In genomic region chr9:35658894-35659220, GRCh38 we compare ENCODE assay signal across 7 cellular contexts. TPM values are rescaled to one million over a fixed set of nuclear protein-coding genes. Genes with fewer than 3 reads are reported as not detected.
A peak's percentile ranks its signal among the peaks of the same experiment; 100 is the strongest.
DNase-seq lines count a peak whose midpoint lies in the region; ATAC-seq and TF ChIP-seq lines count a peak whose summit lies in the region.

No MANE protein-coding gene starts in this region.

- 1% methylated on average over 4 of the region's 4 CpGs for WGBS in heart right ventricle, 2 donors
- WGBS in sigmoid colon, 2 donors: 2% methylated on average over 4 of the region's 4 CpGs

- H3K9me3 ChIP-seq in HUES48 (ENCODE audit: control insufficient read depth, insufficient read depth, low read length) (no peaks in the 10 kb centered on the region), heart right ventricle (no peaks in the 10 kb centered on the region), sigmoid colon (no peaks in the 10 kb centered on the region)

- TF ChIP-seq EP300 in sigmoid colon (IDR thresholded peaks at IDR 0.05): no peak

- peak overlapping the region; percentile 76 for H3K27ac Mint-ChIP-seq in activated T-helper 2 cell treated with anti-CD3 and anti-CD28 coated beads, Interferon-gamma antibody, Interleukin-2, Interleukin-4, amounts not matched to agents 10 μg/mL and 5 μg/mL and 100 μg/mL, durations not matched to agents 14 hours and 24 hours and 36 hours

- H3K4me1 ChIP-seq in HUES48 (ENCODE audit: control insufficient read depth, insufficient read depth, low read length) (peaks cover 10% of the 10 kb centered on the region), heart right ventricle (peaks cover 0 to 53% (median 34%) of the 10 kb centered on the region in 9 donors), sigmoid colon (peaks cover 0 to 59% (median 53%) of the 10 kb centered on the region in 4 donors)

- intact Hi-C loops in activated T-helper 2 cell treated with anti-CD3 and anti-CD28 coated beads, Interferon-gamma antibody, Interleukin-2, Interleukin-4, amounts not matched to agents 10 μg/mL and 5 μg/mL and 100 μg/mL, durations not matched to agents 14 hours and 24 hours and 36 hours (cut with micrococcal nuclease): loop anchor here (1.0 kb wide), 2 partner anchors 55 to 73 kb away; partner anchors contain the start of genes CREB3 and TLN1
- intact Hi-C loops in heart right ventricle (cut with DNase I): loop anchor here in 9 of 10 donors (1.0 to 10.0 kb wide), 14 partner anchors 30 to 246 kb away; partner anchors contain the start of genes HINT2 (in 3 of the 9), SPAG8 (in 3 of the 9), TPM2 (in 2 of the 9) and CREB3 (in 1 of the 9)
- intact Hi-C loops in sigmoid colon (cut with DNase I): loop anchor here (1.0 to 10.0 kb wide), 3 partner anchors 31 to 664 kb away; no protein-coding TSS in a partner anchor

- peaks cover 38% of the 10 kb centered on the region for H3K36me3 Mint-ChIP-seq in activated T-helper 2 cell treated with anti-CD3 and anti-CD28 coated beads, Interferon-gamma antibody, Interleukin-2, Interleukin-4, amounts not matched to agents 10 μg/mL and 5 μg/mL and 100 μg/mL, durations not matched to agents 14 hours and 24 hours and 36 hours (ENCODE audit: low read depth)

- no peaks in the 10 kb centered on the region for H3K9me3 Mint-ChIP-seq in activated T-helper 2 cell treated with anti-CD3 and anti-CD28 coated beads, Interferon-gamma antibody, Interleukin-2, Interleukin-4, amounts not matched to agents 10 μg/mL and 5 μg/mL and 100 μg/mL, durations not matched to agents 14 hours and 24 hours and 36 hours

- 0 out of 2 replicates have a peak, but pooled peaks cover 8% of the 10 kb centered on the region for H3K27me3 ChIP-seq in HUES48 (ENCODE audit: control insufficient read depth, insufficient read depth, low read length)
- H3K27me3 ChIP-seq in heart right ventricle: no peaks in the 10 kb centered on the region
- no peaks in the 10 kb centered on the region for H3K27me3 ChIP-seq in sigmoid colon

- H3K27me3 Mint-ChIP-seq in activated T-helper 2 cell treated with anti-CD3 and anti-CD28 coated beads, Interferon-gamma antibody, Interleukin-2, Interleukin-4, amounts not matched to agents 10 μg/mL and 5 μg/mL and 100 μg/mL, durations not matched to agents 14 hours and 24 hours and 36 hours (ENCODE audit: low read depth): peaks cover 3% of the 10 kb centered on the region

- TF ChIP-seq POLR2A in sigmoid colon (IDR thresholded peaks at IDR 0.05): no peak

- DNase-seq in EH (ENCODE audit: low read depth) (peak; percentile 80), heart right ventricle (peak in 1 of 2 donors; percentile 44), sigmoid colon (peak; percentile 84), germinal center (ENCODE audit: low spot score) (no peak), GM19238 (ENCODE audit: insufficient read length, low spot score) (no peak)
- DNase-seq in activated T-helper 2 cell treated with anti-CD3 and anti-CD28 coated beads, Interferon-gamma antibody, Interleukin-2, Interleukin-4, amounts not matched to agents 10 μg/mL and 5 μg/mL and 100 μg/mL, durations not matched to agents 14 hours and 24 hours and 36 hours (ENCODE audit: low spot score): no peak

- peak in 5 of 8 donors; percentile 1 to 9 (median 6) for ATAC-seq in heart right ventricle

- H3K4me3 ChIP-seq in HUES48 (ENCODE audit: low read depth, low read length) (peak overlapping the region; percentile 92), heart right ventricle (peak overlapping the region; percentile 73 to 98 (median 88)), sigmoid colon (peak overlapping the region; percentile 70 to 92 (median 76))

- TF ChIP-seq CTCF in heart right ventricle (IDR thresholded peaks at IDR 0.05) (no peak), sigmoid colon (IDR thresholded peaks at IDR 0.05) (no peak)

- peaks cover 62% of the 10 kb centered on the region for H3K4me1 Mint-ChIP-seq in activated T-helper 2 cell treated with anti-CD3 and anti-CD28 coated beads, Interferon-gamma antibody, Interleukin-2, Interleukin-4, amounts not matched to agents 10 μg/mL and 5 μg/mL and 100 μg/mL, durations not matched to agents 14 hours and 24 hours and 36 hours (ENCODE audit: low read depth)

- H3K27ac ChIP-seq in HUES48 (ENCODE audit: low read depth, low read length): peak overlapping the region; percentile 99
- H3K27ac ChIP-seq in heart right ventricle: peak overlapping the region; percentile 95 to 99 (median 98)
- peak overlapping the region; percentile 97 to 98 (median 98) for H3K27ac ChIP-seq in sigmoid colon

- peaks cover 37% of the 10 kb centered on the region for H3K36me3 ChIP-seq in HUES48 (ENCODE audit: control insufficient read depth, insufficient read depth, low read length)
- H3K36me3 ChIP-seq in heart right ventricle: peaks cover 0 to 29% (median 9%) of the 10 kb centered on the region in 9 donors
- peaks cover 0 to 13% (median 10%) of the 10 kb centered on the region in 4 donors for H3K36me3 ChIP-seq in sigmoid colon

- peak overlapping the region; percentile 97 for H3K9ac ChIP-seq in HUES48 (ENCODE audit: low read depth, low read length)

- H3K4me3 Mint-ChIP-seq in activated T-helper 2 cell treated with anti-CD3 and anti-CD28 coated beads, Interferon-gamma antibody, Interleukin-2, Interleukin-4, amounts not matched to agents 10 μg/mL and 5 μg/mL and 100 μg/mL, durations not matched to agents 14 hours and 24 hours and 36 hours (ENCODE audit: low read depth): peak overlapping the region; percentile 85

RNA-seq across cellular contexts. Expression of gene CCDC107, which starts 0.8 kb away (rescaled TPM):
- 23.0 TPM in 2 replicates for total RNA-seq in activated T-helper 2 cell treated with anti-CD3 and anti-CD28 coated beads, Interferon-gamma antibody, Interleukin-2, Interleukin-4, amounts not matched to agents 10 μg/mL and 5 μg/mL and 100 μg/mL, durations not matched to agents 14 hours and 24 hours and 36 hours
- total RNA-seq in heart right ventricle: 10 to 100 TPM; 37.9 to 54.0 (median 43.9) TPM
- polyA plus RNA-seq in heart right ventricle: 100 to 1,000 TPM in 1 of 2 donors, 10 to 100 TPM in 1; 95.3 to 210 TPM
- 100 to 1,000 TPM in 1 of 4 donors, 10 to 100 TPM in 3; 70.6 to 112 (median 83.1) TPM for total RNA-seq in sigmoid colon
- 10 to 100 TPM; 21.3 to 28.8 (median 24.2) TPM for polyA plus RNA-seq in sigmoid colon

RNA-seq across cellular contexts. Expression of gene RMRP, which starts 1.0 kb away (rescaled TPM):
- total RNA-seq in activated T-helper 2 cell treated with anti-CD3 and anti-CD28 coated beads, Interferon-gamma antibody, Interleukin-2, Interleukin-4, amounts not matched to agents 10 μg/mL and 5 μg/mL and 100 μg/mL, durations not matched to agents 14 hours and 24 hours and 36 hours: 5,290 and 6,583 TPM in 2 replicates
- over 10,000 TPM in 3 of 10 donors, 1,000 to 10,000 TPM in 7; 3,879 to 14,997 (median 5,788) TPM for total RNA-seq in heart right ventricle
- 100 to 1,000 TPM in 1 of 2 donors, 10 to 100 TPM in 1; 14.9 to 476 TPM for polyA plus RNA-seq in heart right ventricle
- over 10,000 TPM in 2 of 4 donors, 1,000 to 10,000 TPM in 2; 2,523 to 26,387 (median 8,883) TPM for total RNA-seq in sigmoid colon
- polyA plus RNA-seq in sigmoid colon: 100 to 1,000 TPM in 1 of 3 donors, not detected in 2; 480 TPM

RNA-seq across cellular contexts. Expression of gene ARHGEF39, which starts 6.1 kb away (rescaled TPM):
- total RNA-seq in activated T-helper 2 cell treated with anti-CD3 and anti-CD28 coated beads, Interferon-gamma antibody, Interleukin-2, Interleukin-4, amounts not matched to agents 10 μg/mL and 5 μg/mL and 100 μg/mL, durations not matched to agents 14 hours and 24 hours and 36 hours: 11.1 and 12.3 TPM in 2 replicates
- total RNA-seq in heart right ventricle (under 1 TPM in 8 of 10 donors, not detected in 2; 0.09 to 0.85 (median 0.30) TPM), sigmoid colon (1 to 10 TPM in 3 of 4 donors, under 1 TPM in 1; 0.99 to 3.3 (median 1.4) TPM)
- polyA plus RNA-seq in heart right ventricle (1 to 10 TPM in 1 of 2 donors, under 1 TPM in 1; 0.35 to 1.3 TPM), sigmoid colon (1 to 10 TPM in 2 of 3 donors, under 1 TPM in 1; 0.60 to 9.0 (median 1.6) TPM)

RNA-seq across cellular contexts. Expression of gene SIT1, which starts 8.1 kb away (rescaled TPM):
- total RNA-seq in activated T-helper 2 cell treated with anti-CD3 and anti-CD28 coated beads, Interferon-gamma antibody, Interleukin-2, Interleukin-4, amounts not matched to agents 10 μg/mL and 5 μg/mL and 100 μg/mL, durations not matched to agents 14 hours and 24 hours and 36 hours: 90.2 and 92.1 TPM in 2 replicates
- total RNA-seq in heart right ventricle (1 to 10 TPM in 1 of 10 donors, under 1 TPM in 5, not detected in 4; 0.19 to 3.6 (median 0.33) TPM), sigmoid colon (under 1 TPM in 2 of 4 donors, not detected in 2; 0.81 to 0.82 TPM)
- polyA plus RNA-seq in heart right ventricle (under 1 TPM in 1 of 2 donors, not detected in 1; 0.25 TPM), sigmoid colon (10 to 100 TPM in 1 of 3 donors, 1 to 10 TPM in 1, not detected in 1; 1.8 to 15.9 TPM)

RNA-seq across cellular contexts. Expression of gene CA9, which starts 14.9 kb away (rescaled TPM):
- 0.89 and 1.2 TPM in 2 replicates for total RNA-seq in activated T-helper 2 cell treated with anti-CD3 and anti-CD28 coated beads, Interferon-gamma antibody, Interleukin-2, Interleukin-4, amounts not matched to agents 10 μg/mL and 5 μg/mL and 100 μg/mL, durations not matched to agents 14 hours and 24 hours and 36 hours
- 10 to 100 TPM in 1 of 10 donors, 1 to 10 TPM in 1, under 1 TPM in 3, not detected in 5; 0.20 to 13.2 (median 0.24) TPM for total RNA-seq in heart right ventricle
- 1 to 10 TPM in 1 of 2 donors, not detected in 1; 1.0 TPM for polyA plus RNA-seq in heart right ventricle
- total RNA-seq in sigmoid colon: under 1 TPM in 2 of 4 donors, not detected in 2; 0.33 to 0.71 TPM
- 1 to 10 TPM in 1 of 3 donors, not detected in 2; 1.7 TPM for polyA plus RNA-seq in sigmoid colon

Comparison
In these comparisons a context has a peak if more than half of its experiments do, and no peak if none do; other contexts are left out.
1. DNase-seq: peak in EH (single experiment) and sigmoid colon (single experiment); none in activated T-helper 2 cell treated with anti-CD3 and anti-CD28 coated beads, Interferon-gamma antibody, Interleukin-2, Interleukin-4, amounts not matched to agents 10 μg/mL and 5 μg/mL and 100 μg/mL, durations not matched to agents 14 hours and 24 hours and 36 hours (single experiment), germinal center (single experiment) and GM19238 (single experiment).
2. Peak in every context shown above with its lines, with median percentiles within 50 percentile points of each other: H3K27ac ChIP-seq and H3K4me3 ChIP-seq.